15 cellular contexts compared by ENCODE assay signal in the genomic region with DNA sequence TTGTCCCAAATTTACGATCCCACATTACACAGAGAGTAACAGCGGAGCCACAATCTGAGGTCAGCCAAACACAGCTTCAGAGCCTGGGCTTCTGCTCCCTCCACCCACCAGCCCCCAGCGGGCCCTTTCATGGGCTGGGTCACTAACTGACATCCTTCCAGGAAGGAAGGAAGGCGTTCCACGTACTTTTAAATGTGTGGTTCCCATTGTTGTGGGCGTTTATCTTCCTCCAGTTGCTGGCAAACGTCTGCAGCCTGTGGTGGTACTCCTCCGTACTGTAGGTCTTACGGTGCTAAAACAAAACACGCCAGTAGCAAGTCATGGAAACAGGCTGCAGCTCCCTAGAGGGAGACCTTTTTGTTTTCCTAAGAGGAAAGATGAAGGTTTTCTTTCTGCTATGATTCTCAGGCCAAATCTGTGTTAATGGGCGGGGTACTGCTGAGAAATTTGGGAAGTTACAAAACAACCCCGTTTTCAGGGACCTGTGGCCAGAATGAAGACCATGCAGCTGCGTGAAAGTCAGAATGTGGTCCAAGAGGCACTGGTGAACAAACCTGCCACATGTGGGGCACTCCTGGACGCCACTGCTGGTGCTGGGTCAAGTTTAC. TPM values are rescaled to one million over a fixed set of nuclear protein-coding genes. Genes with fewer than 3 reads are reported as not detected.
A peak's percentile ranks its signal among the peaks of the same experiment; 100 is the strongest.
DNase-seq lines count a peak whose midpoint lies in the region; ATAC-seq, FAIRE-seq and TF ChIP-seq lines count a peak whose summit lies in the region.
"Had no signal": no experiment of that assay in that cellular context is flagged by ENCODE, and none has a peak within 500 bp of the region (broad histone marks: within the 10 kb centered on the region; RNA-seq: fewer than 3 reads in every experiment).

No MANE protein-coding gene starts in this region.

- no peak for TF ChIP-seq RAD21 in K562 (CRISPR knock-in tag; conservative IDR thresholded peaks at IDR 0.05 in 1 of 2, IDR thresholded peaks at IDR 0.05 in 1 of 2)

- no peak for DNase-seq in CD14-positive monocyte (ENCODE audit: low spot score)
- peak; percentile 64 to 66 for DNase-seq in Kasumi-1 (lab: John Stamatoyannopoulos, UW)
- DNase-seq in K562 (ENCODE audit: extremely low read depth in 1 of 4, low spot score in 3 of 4) = peak; percentile 53 to 91 (median 72)
- no peak for DNase-seq in mesenchymal stem cell
- no peak for DNase-seq in H54 (ENCODE audit: insufficient read length, low spot score)
- DNase-seq in NCI-H2227 (lab: John Stamatoyannopoulos, UW; ENCODE audit: unreplicated experiment) = no peak
- no peak for DNase-seq in NCI-H1417 treated with DMSO at 0.1 percent for 48 hours (lab: John Stamatoyannopoulos, UW)
- DNase-seq: COR-L47; H9; midbrain; NCI-H510A; stimulated activated CD4-positive, alpha-beta T cell treated with anti-CD3 and anti-CD28 coated beads, Interleukin-1b, Interleukin-23, amount 100 ng/mL, for 48 hours; transverse colon had no signal

- 4% methylated on average over 14 of the region's 14 CpGs for WGBS in K562 (ENCODE audit: insufficient coverage, low coverage, missing lambda C conversion rate)
- WGBS in mesenchymal stem cell = 77% methylated on average over 14 of the region's 14 CpGs

- H3K27ac ChIP-seq in K562 (ENCODE audit: extremely low read depth, low read depth, low read length) (peak overlapping the region; percentile 63), mesenchymal stem cell (ENCODE audit: low read length, poor library complexity, severe bottlenecking) (no peak overlapping the region)

- peaks cover 14 to 18% of the 10 kb centered on the region in 2 experiments; a peak in 4 of 5 replicates for H3K4me1 ChIP-seq in K562 (replicated peaks in 1 of 2; ENCODE audit: control insufficient read depth in 2 of 2, insufficient read depth in 2 of 2, low read length in 2 of 2)
- no peaks in the 10 kb centered on the region for H3K4me1 ChIP-seq in mesenchymal stem cell (ENCODE audit: control insufficient read depth, insufficient read depth, low read depth, low read length)

- no peak overlapping the region for H2BK5ac ChIP-seq in mesenchymal stem cell (ENCODE audit: low read depth, low read length, poor library complexity, severe bottlenecking)

- no peak overlapping the region for H3K18ac ChIP-seq in mesenchymal stem cell (ENCODE audit: low read depth in 1 of 2, low read length in 2 of 2)

- H4K91ac ChIP-seq in mesenchymal stem cell (ENCODE audit: low read length) = no peak overlapping the region

- intact Hi-C loops in CD14-positive monocyte (cut with micrococcal nuclease) = no loop called here
- intact Hi-C loops in K562 (cut with micrococcal nuclease) = no loop called here

- H3K36me3 ChIP-seq in K562 (ENCODE audit: control insufficient read depth, insufficient read depth, low read length) (peaks cover 56% of the 10 kb centered on the region; the same call in 2 of the 3 replicates), mesenchymal stem cell (ENCODE audit: control insufficient read depth in 1 of 2, insufficient read depth in 2 of 2, low read depth in 1 of 2, low read length in 2 of 2) (no peaks in the 10 kb centered on the region)
- H3K36me3 ChIP-seq: transverse colon had no signal

- H3K27me3 ChIP-seq in K562 (ENCODE audit: control insufficient read depth in 2 of 2, insufficient read depth in 2 of 2, low read length in 2 of 2) (no peaks in the 10 kb centered on the region), mesenchymal stem cell (ENCODE audit: control insufficient read depth in 1 of 2, insufficient read depth in 1 of 2, low read length in 2 of 2) (peaks cover 0 to 12% of the 10 kb centered on the region in 2 experiments)
- H3K27me3 ChIP-seq: transverse colon had no signal

- H3K23ac ChIP-seq in mesenchymal stem cell (ENCODE audit: low read length in 2 of 2) = no peak overlapping the region

- no peak overlapping the region for H2AK5ac ChIP-seq in mesenchymal stem cell (ENCODE audit: low read length, severe bottlenecking)

- TF ChIP-seq EP300 in K562 (IDR thresholded peaks at IDR 0.05; ENCODE audit: low read length) = peak; percentile 92; the same call in 1 of the 2 replicates

- peak overlapping the region; percentile 51 to 83 for H3K9ac ChIP-seq in K562 (ENCODE audit: insufficient read depth in 1 of 2, low read depth in 2 of 2, low read length in 2 of 2)
- H3K9ac ChIP-seq in mesenchymal stem cell (ENCODE audit: low read length) = peak overlapping the region; percentile 39

- no peaks in the 10 kb centered on the region for H3K9me1 ChIP-seq in K562 (ENCODE audit: control insufficient read depth, insufficient read depth, low read length)

- in situ Hi-C loops in K562 (cut with MboI) = no loop called here

- H3K4me2 ChIP-seq in K562 (ENCODE audit: insufficient read depth, low read length) (peak overlapping the region; percentile 74), mesenchymal stem cell (ENCODE audit: low read length, poor library complexity, severe bottlenecking) (no peak overlapping the region)

- H4K20me1 ChIP-seq in K562 (replicated peaks; ENCODE audit: control insufficient read depth, insufficient read depth, low read length) = no peaks in the 10 kb centered on the region

- no peak overlapping the region for H3K14ac ChIP-seq in mesenchymal stem cell (ENCODE audit: low read length in 2 of 2)

- no TSS peak for BruUV-seq in K562 (replicated peaks; lab: Mats Ljungman, UMichigan)

- CTCF ChIA-PET in K562 (lab: Yijun Ruan, JAX; ENCODE audit: low intra/inter-chr PET ratio) = interaction anchor here (0.7 kb wide), 1 partner anchor 223 kb away, joined by 3 read pairs; no protein-coding TSS in a partner anchor

- H3K79me2 ChIP-seq in K562 (ENCODE audit: control insufficient read depth, insufficient read depth, low read length) = peaks cover 23% of the 10 kb centered on the region; the same call in 2 of the 3 replicates

- peak; percentile 68 for TF ChIP-seq POLR2A in K562 (conservative IDR thresholded peaks at IDR 0.05)
- TF ChIP-seq POLR2A in H54 (IDR thresholded peaks at IDR 0.05; ENCODE audit: low read depth, low read length) = no peak

- no peak overlapping the region for H2BK12ac ChIP-seq in mesenchymal stem cell (ENCODE audit: low read length in 2 of 2)

- H3K9me3 ChIP-seq in K562 (replicated peaks; ENCODE audit: control insufficient read depth, insufficient read depth, low read depth, low read length) = no peaks in the 10 kb centered on the region
- H3K9me3 ChIP-seq in mesenchymal stem cell (ENCODE audit: control insufficient read depth, low read length) = no peaks in the 10 kb centered on the region
- H3K9me3 ChIP-seq: transverse colon had no signal

- peaks cover 68% of the 10 kb centered on the region for H3K4me1 Mint-ChIP-seq in CD14-positive monocyte
- H3K4me1 Mint-ChIP-seq: H9 had no signal

- FAIRE-seq in K562 (lab: Jason Lieb, UNC) = peak; percentile 97
- no peak for FAIRE-seq in H54 (lab: Jason Lieb, UNC)
- FAIRE-seq: frontal cortex had no signal

- no peak overlapping the region for H2BK15ac ChIP-seq in mesenchymal stem cell (ENCODE audit: low read depth, poor library complexity, severe bottlenecking)

- peaks cover 51 to 80% of the 10 kb centered on the region in 2 donors for H3K36me3 Mint-ChIP-seq in CD14-positive monocyte

- no peaks in the 10 kb centered on the region for H3K9me3 Mint-ChIP-seq in CD14-positive monocyte
- H3K9me3 Mint-ChIP-seq: H9 had no signal

- H3K4me3 ChIP-seq in K562 (peak overlapping the region; percentile 20), mesenchymal stem cell (ENCODE audit: insufficient read depth in 1 of 2, low read depth in 1 of 2, low read length in 2 of 2) (peak overlapping the region in 1 of 2 experiments; percentile 25)
- H3K4me3 ChIP-seq: transverse colon had no signal

- no peak overlapping the region for H3K4ac ChIP-seq in mesenchymal stem cell (ENCODE audit: low read depth in 1 of 2, low read length in 2 of 2)

- no peaks in the 10 kb centered on the region for H3K79me1 ChIP-seq in mesenchymal stem cell (replicated peaks; ENCODE audit: low read length, poor library complexity, severe bottlenecking)

- TF ChIP-seq CTCF in CD14-positive monocyte (IDR thresholded peaks at IDR 0.05) = no peak
- no peak for TF ChIP-seq CTCF in K562 (IDR thresholded peaks at IDR 0.05 in 2 of 3, conservative IDR thresholded peaks at IDR 0.05 in 1 of 3; ENCODE audit: insufficient read depth in 2 of 3, low read depth in 1 of 3, low read length in 3 of 3)

- peak; percentile 91 for ATAC-seq in K562
- ATAC-seq in GM21515 (IDR thresholded peaks at IDR 0.05; ENCODE audit: unreplicated experiment) = no peak

- H3K27me3 Mint-ChIP-seq in CD14-positive monocyte (ENCODE audit: low read depth in 3 of 3) = no peaks in the 10 kb centered on the region

- H2BK120ac ChIP-seq in mesenchymal stem cell (ENCODE audit: low read depth, low read length) = no peak overlapping the region

- H2AFZ ChIP-seq in K562 (ENCODE audit: low read depth, low read length) = peak overlapping the region; percentile 68
- H2AFZ ChIP-seq in mesenchymal stem cell (ENCODE audit: low read depth, low read length) = no peak overlapping the region

- H3K4me3 Mint-ChIP-seq in CD14-positive monocyte = peak overlapping the region; percentile 65 to 86
- H3K4me3 Mint-ChIP-seq: H9 had no signal

- POLR2A ChIA-PET in K562 (lab: Yijun Ruan, JAX) = interaction anchor here (0.6 to 1.8 kb wide), 6 partner anchors 11 to 1587 kb away, joined by 3 to 6 read pairs (median 4); no protein-coding TSS in a partner anchor

- H4K8ac ChIP-seq in mesenchymal stem cell (ENCODE audit: low read length) = no peak overlapping the region

- H3K27ac Mint-ChIP-seq in CD14-positive monocyte = peak overlapping the region; percentile 90 to 98 (median 94)
- H3K27ac Mint-ChIP-seq: H9 had no signal

TF ChIP-seq in K562, 482 proteins besides CTCF, POLR2A, EP300 and RAD21 (continues in another document):
- TF ChIP-seq GABPB1 (CRISPR knock-in tag; IDR thresholded peaks at IDR 0.05) = no peak

RNA-seq across cellular contexts. Expression of a gene that starts 7.6 kb away (rescaled TPM):
- polyA plus RNA-seq in CD14-positive monocyte = 100 to 1,000 TPM; 756 to 884 TPM
- total RNA-seq in K562 (2011; cell fraction: chromatin; rRNA removed; ENCODE audit: low replicate concordance) = 299 and 667 TPM in 2 replicates
- total RNA-seq in K562 (2011; cell fraction: nucleolus; rRNA removed) = 475 and 577 TPM in 2 replicates
- 452 and 464 TPM in 2 replicates for total RNA-seq in K562 (2011; cell fraction: nucleoplasm; rRNA removed)
- total RNA-seq in K562 (2014; rRNA removed) = 221 and 262 TPM in 2 replicates
- 130 and 158 TPM in 2 replicates for total RNA-seq in K562 (2014; rRNA removed; fragmentation: Illumina TruSeq; extraction: Trizol)
- total RNA-seq in K562 (2015; rRNA removed; fragmentation: Illumina TruSeq; extraction: Trizol) = 169 and 170 TPM in 2 replicates
- 173 TPM in 2 replicates for total RNA-seq in K562 (2021)
- 346 and 462 TPM in 2 replicates for polyA plus RNA-seq in K562 (2011; rRNA removed)
- 293 and 363 TPM in 2 replicates for polyA plus RNA-seq in K562 (2011; cell fraction: cytosol; rRNA removed)
- polyA plus RNA-seq in K562 (2011; cell fraction: nucleus; rRNA removed) = 419 and 596 TPM in 2 replicates
- polyA plus RNA-seq in K562 (2012) = 197 and 377 TPM in 2 replicates
- polyA plus RNA-seq in K562 (2014; fragmentation: Illumina TruSeq; extraction: Trizol) = 264 and 319 TPM in 2 replicates
- 10 to 100 TPM; 15.0 to 35.1 TPM for polyA plus RNA-seq in K562 (2014; fragmentation: Nextera tagmentation; extraction: Ambion mirVana)
- polyA plus RNA-seq in K562 (2014; rRNA removed) = 314 and 326 TPM in 2 replicates
- 172 and 231 TPM in 2 replicates for polyA minus RNA-seq in K562 (2011; rRNA and poly(A)+ RNA removed)
- polyA minus RNA-seq in K562 (2011; cell fraction: cytosol; rRNA and poly(A)+ RNA removed) = 126 and 148 TPM in 2 replicates
- polyA minus RNA-seq in K562 (2011; cell fraction: nucleus; rRNA and poly(A)+ RNA removed) = 135 and 136 TPM in 2 replicates
- 28.4 TPM for polyA plus RNA-seq in mesenchymal stem cell (2013, experiment 1 of 2)
- polyA plus RNA-seq in mesenchymal stem cell (2013, experiment 2 of 2) = 29.4 TPM

Comparison
In these comparisons a context has a peak if more than half of its experiments do, and no peak if none do; other contexts are left out.
1. DNase-seq: peak in Kasumi-1 (2 of 2) and K562 (4 of 4); none in CD14-positive monocyte (single experiment), mesenchymal stem cell (single experiment), H54 (single experiment), NCI-H2227 (single experiment) and NCI-H1417 treated with DMSO at 0.1 percent for 48 hours (single experiment).